1 cellular context compared by ENCODE assay signal in genomic region chr5:53331463-53331862, GRCh38.
TF ChIP-seq lines count a peak whose summit lies in the region.

No MANE protein-coding gene starts in this region.

TF ChIP-seq in A549, 52 proteins besides CTCF, POLR2A, EP300 and RAD21 (continued from another document):
- TF ChIP-seq REST (IDR thresholded peaks at IDR 0.05): no peak
- TF ChIP-seq RCOR1 (IDR thresholded peaks at IDR 0.05; ENCODE audit: low read depth, low read length): no peak
- no peak for TF ChIP-seq RNF2 (IDR thresholded peaks at IDR 0.05; ENCODE audit: borderline replicate concordance, low read depth)
- no peak for TF ChIP-seq ELK1 (IDR thresholded peaks at IDR 0.05; ENCODE audit: low read depth, low read length)
- TF ChIP-seq FOSL2 (IDR thresholded peaks at IDR 0.05): no peak
- no peak for TF ChIP-seq FOSL2 (CRISPR knock-in tag; IDR thresholded peaks at IDR 0.05)
- no peak for TF ChIP-seq HEYL (CRISPR knock-in tag; IDR thresholded peaks at IDR 0.05)
- TF ChIP-seq GATA3 (IDR thresholded peaks at IDR 0.05; ENCODE audit: borderline replicate concordance): no peak
- TF ChIP-seq PBX3 (IDR thresholded peaks at IDR 0.05): no peak
- TF ChIP-seq HOXB13 (CRISPR knock-in tag; IDR thresholded peaks at IDR 0.05; ENCODE audit: low read depth): no peak
- TF ChIP-seq CHD2 (IDR thresholded peaks at IDR 0.05; ENCODE audit: low read length, partially characterized antibody): no peak
- no peak for TF ChIP-seq ZC3H11A (IDR thresholded peaks at IDR 0.05)
- no peak for TF ChIP-seq MAFK (IDR thresholded peaks at IDR 0.05; ENCODE audit: partially characterized antibody)
- TF ChIP-seq HOXA7 (CRISPR knock-in tag; IDR thresholded peaks at IDR 0.05): no peak
- no peak for TF ChIP-seq ZFP36 (IDR thresholded peaks at IDR 0.05; ENCODE audit: borderline replicate concordance, partially characterized antibody)
- TF ChIP-seq TFCP2L1 (CRISPR knock-in tag; IDR thresholded peaks at IDR 0.05): no peak
